ENCODE assay signal across 15 cellular contexts in the genomic region with DNA sequence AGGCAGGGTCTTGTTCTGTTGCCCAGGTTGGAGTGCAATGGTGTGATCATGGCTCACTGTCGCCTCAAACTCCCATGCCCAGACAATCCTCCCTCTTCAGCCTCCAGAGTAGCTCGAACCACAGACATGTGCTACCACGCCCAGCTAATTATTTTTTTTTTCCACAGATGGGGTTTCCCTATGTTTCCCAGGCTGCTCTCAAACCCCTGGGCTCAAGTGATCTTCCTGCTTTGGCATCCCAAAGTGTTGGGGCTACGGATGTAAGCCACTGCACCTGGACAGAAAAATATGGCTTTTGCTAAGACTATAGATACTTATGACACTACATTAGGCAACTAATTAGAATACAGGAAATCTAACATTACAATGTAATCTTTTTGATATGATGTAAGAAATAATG. TPM values are rescaled to one million over a fixed set of nuclear protein-coding genes. Genes with fewer than 3 reads are reported as not detected.
A peak's percentile ranks its signal among the peaks of the same experiment; 100 is the strongest.
DNase-seq lines count a peak whose midpoint lies in the region; ATAC-seq and TF ChIP-seq lines count a peak whose summit lies in the region.
"Had no signal": no experiment of that assay in that cellular context is flagged by ENCODE, and none has a peak within 500 bp of the region (broad histone marks: within the 10 kb centered on the region; RNA-seq: fewer than 3 reads in every experiment).

No MANE protein-coding gene starts in this region.

- DNase-seq in A172 (ENCODE audit: low spot score) (peak; percentile 54), CD14-positive monocyte (ENCODE audit: low spot score) (no peak), NCI-H2171 treated with DMSO at 0.1 percent for 48 hours (lab: John Stamatoyannopoulos, UW) (peak; percentile 78), glomerular visceral epithelial cell (ENCODE audit: extremely low spot score) (peak; percentile 11), NCI-H226 (no peak), brain microvascular endothelial cell (no peak)
- DNase-seq: AML-193; CD4-positive, CD25-positive, alpha-beta regulatory T cell; DMS153; DMS79 treated with DMSO at 0.1 percent for 48 hours; GDM1 had no signal

- peaks cover 0 to 2% (median 1%) of the 10 kb centered on the region in 3 donors for H3K27me3 Mint-ChIP-seq in CD14-positive monocyte (ENCODE audit: low read depth in 3 of 3)
- H3K27me3 Mint-ChIP-seq: CD4-positive, CD25-positive, alpha-beta regulatory T cell had no signal

- H3K4me1 Mint-ChIP-seq in CD14-positive monocyte: peaks cover 62% of the 10 kb centered on the region

- TF ChIP-seq CTCF in CD14-positive monocyte (IDR thresholded peaks at IDR 0.05): no peak
- no peak for TF ChIP-seq CTCF in brain microvascular endothelial cell (IDR thresholded peaks at IDR 0.05; ENCODE audit: low read depth, low read length, missing control alignments)

- no peak overlapping the region for H3K27ac ChIP-seq in brain microvascular endothelial cell
- H3K27ac ChIP-seq: BLaER1 had no signal

- H3K36me3 Mint-ChIP-seq in CD14-positive monocyte: peaks cover 9 to 35% of the 10 kb centered on the region in 2 donors

- in situ Hi-C loops in brain microvascular endothelial cell (cut with HindIII; ENCODE audit: low pct_ligation_motif_present, low sequenced_read_pairs): no loop called here

- H3K27me3 ChIP-seq in brain microvascular endothelial cell (replicated peaks): no peaks in the 10 kb centered on the region
- H3K27me3 ChIP-seq: BLaER1 had no signal

- intact Hi-C loops in CD14-positive monocyte (cut with micrococcal nuclease): no loop called here

- no peak for ATAC-seq in HG02885 (IDR thresholded peaks at IDR 0.05; ENCODE audit: poor library complexity, unreplicated experiment)
- ATAC-seq: HepG2 had no signal

- no peaks in the 10 kb centered on the region for H3K36me3 ChIP-seq in brain microvascular endothelial cell (replicated peaks)
- H3K36me3 ChIP-seq: HAP-1 had no signal

- H3K4me3 ChIP-seq in brain microvascular endothelial cell (ENCODE audit: low read depth, low read length): no peak overlapping the region
- H3K4me3 ChIP-seq: BLaER1, HAP-1 had no signal

- H3K27ac Mint-ChIP-seq in CD14-positive monocyte: peak overlapping the region in 4 of 7 donors; percentile 47 to 82 (median 66)

- no peaks in the 10 kb centered on the region for H3K9me3 Mint-ChIP-seq in CD14-positive monocyte
- H3K9me3 Mint-ChIP-seq: CD4-positive, CD25-positive, alpha-beta regulatory T cell had no signal

- no peak overlapping the region for H3K4me3 Mint-ChIP-seq in CD14-positive monocyte
- H3K4me3 Mint-ChIP-seq: CD4-positive, CD25-positive, alpha-beta regulatory T cell had no signal

RNA-seq across cellular contexts. Expression of a gene that starts 17.9 kb away (rescaled TPM):
- total RNA-seq in A172 (2014; rRNA removed; shearing (Covaris generic)): 6.7 and 7.2 TPM in 2 replicates
- polyA plus RNA-seq in CD14-positive monocyte: 10 to 100 TPM; 18.6 to 36.2 TPM

Comparison
In these comparisons a context has a peak if more than half of its experiments do, and no peak if none do; other contexts are left out.
1. DNase-seq: peak in A172 (single experiment), NCI-H2171 treated with DMSO at 0.1 percent for 48 hours (single experiment) and glomerular visceral epithelial cell (single experiment); none in CD14-positive monocyte (single experiment), NCI-H226 (single experiment) and brain microvascular endothelial cell (single experiment).